ENCODE assay signal across 7 cellular contexts in the genomic region with DNA sequence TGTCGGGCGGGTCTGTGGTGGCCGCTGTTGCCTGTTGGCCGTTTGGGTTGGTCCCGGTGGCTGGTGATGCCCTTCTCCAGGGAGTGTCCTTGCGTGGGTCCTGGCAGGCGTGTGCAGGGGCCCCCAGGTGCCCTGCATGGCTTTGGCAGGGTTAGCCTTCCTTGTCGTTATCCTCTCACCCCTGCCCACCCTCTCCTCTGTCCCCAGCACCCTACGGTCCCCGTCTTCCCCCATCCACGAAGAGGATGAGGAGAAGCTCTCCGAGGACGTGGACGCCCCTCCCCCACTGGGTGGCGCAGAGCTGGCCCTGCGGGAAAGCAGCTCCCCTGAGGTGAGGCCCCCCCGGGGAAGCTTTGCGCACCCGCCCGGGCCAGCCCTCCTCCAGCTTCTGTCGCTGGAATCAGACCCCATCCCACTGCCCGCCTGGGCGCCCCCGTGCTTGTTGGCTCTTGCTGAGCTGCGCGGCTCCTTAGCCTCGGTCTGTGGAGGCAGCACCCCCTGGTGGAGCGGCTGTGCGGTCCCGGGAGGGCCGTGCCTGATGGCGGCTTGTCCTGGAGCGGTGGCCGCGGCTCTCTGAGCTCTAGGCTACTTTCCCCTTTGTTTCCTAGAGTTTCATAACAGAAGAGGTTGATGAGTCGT. TPM values are rescaled to one million over a fixed set of nuclear protein-coding genes. Genes with fewer than 3 reads are reported as not detected.
DNase-seq lines count a peak whose midpoint lies in the region; ATAC-seq, FAIRE-seq and TF ChIP-seq lines count a peak whose summit lies in the region.

No MANE protein-coding gene starts in this region.

- peak overlapping the region; percentile 2 for H2BK12ac ChIP-seq in neuronal stem cell (ENCODE audit: low read length)

- H2BK15ac ChIP-seq in neuronal stem cell (ENCODE audit: low read length) = no peak overlapping the region

- intact Hi-C loops in dorsolateral prefrontal cortex (cut with DNase I) = loop anchor here in 1 of 2 donors (2.0 to 10.0 kb wide), 2 partner anchors 58 to 168 kb away; a partner anchor contains a TSS

- H2BK120ac ChIP-seq in neuronal stem cell (ENCODE audit: low read depth, low read length) = no peak overlapping the region

- peaks cover 6% of the 10 kb centered on the region for H3K79me1 ChIP-seq in neuronal stem cell (ENCODE audit: low read depth, low read length)

- H4K8ac ChIP-seq in neuronal stem cell (ENCODE audit: low read depth, low read length) = no peak overlapping the region

- no peaks in the 10 kb centered on the region for H3K27me3 ChIP-seq in H7 (ENCODE audit: control insufficient read depth, insufficient read depth, low read length)
- H3K27me3 ChIP-seq in dorsolateral prefrontal cortex = no peaks in the 10 kb centered on the region
- no peaks in the 10 kb centered on the region for H3K27me3 ChIP-seq in neuronal stem cell (ENCODE audit: control insufficient read depth in 3 of 3, insufficient read depth in 3 of 3, low read depth in 1 of 3, low read length in 3 of 3)

- DNase-seq in H7 = peak; percentile 97
- DNase-seq in RCC 7860 (ENCODE audit: low spot score) = peak; percentile 39
- peak in 8 of 10 donors; percentile 59 to 77 (median 68) for DNase-seq in dorsolateral prefrontal cortex
- DNase-seq in neuronal stem cell (ENCODE audit: low spot score) = no peak
- no peak for DNase-seq in OCI-M2 (lab: John Stamatoyannopoulos, UW; ENCODE audit: unreplicated experiment)

- peak in 55 of 56 donors; percentile 21 to 83 (median 70) for TF ChIP-seq CTCF in dorsolateral prefrontal cortex (IDR thresholded peaks at IDR 0.05 in 54 of 56, conservative IDR thresholded peaks at IDR 0.05 in 2 of 56; ENCODE audit: low read depth in 1 of 56, partially characterized antibody in 56 of 56)

- H3K4ac ChIP-seq in neuronal stem cell (ENCODE audit: low read length) = no peak overlapping the region

- no peaks in the 10 kb centered on the region for H3K9me3 ChIP-seq in neuronal stem cell (replicated peaks in 1 of 2; ENCODE audit: control insufficient read depth in 2 of 2, insufficient read depth in 1 of 2, low read depth in 1 of 2, low read length in 2 of 2)

- no peak for FAIRE-seq in RCC 7860 (lab: Jason Lieb, UNC)

- H2BK5ac ChIP-seq in neuronal stem cell (ENCODE audit: low read length) = no peak overlapping the region

- H3K23ac ChIP-seq in neuronal stem cell (ENCODE audit: low read depth, low read length, poor library complexity) = peak overlapping the region; percentile 31

- H3K9ac ChIP-seq in neuronal stem cell (ENCODE audit: low read depth, low read length, poor library complexity) = no peak overlapping the region

- no peak for ATAC-seq in GM18517 (IDR thresholded peaks at IDR 0.05; ENCODE audit: unreplicated experiment)
- no peak for ATAC-seq in GM21576 (IDR thresholded peaks at IDR 0.05; ENCODE audit: unreplicated experiment)

- H3K4me2 ChIP-seq in neuronal stem cell (ENCODE audit: insufficient read depth, low read length, poor library complexity, severe bottlenecking) = no peak overlapping the region

- H2AK5ac ChIP-seq in neuronal stem cell (ENCODE audit: low read depth, low read length) = peak overlapping the region; percentile 9

- H2AFZ ChIP-seq in neuronal stem cell (ENCODE audit: low read length) = no peak overlapping the region

- H3K4me3 ChIP-seq in H7 (ENCODE audit: insufficient read depth, low read depth, low read length) (no peak overlapping the region), dorsolateral prefrontal cortex (peak overlapping the region in 36 of 59 donors; percentile 0 to 46 (median 24)), neuronal stem cell (ENCODE audit: low read length in 2 of 2) (no peak overlapping the region)

- H4K91ac ChIP-seq in neuronal stem cell (ENCODE audit: low read depth, low read length, poor library complexity) = no peak overlapping the region

- H3K27ac ChIP-seq in dorsolateral prefrontal cortex (peak overlapping the region in 53 of 59 donors; percentile 3 to 88 (median 58)), neuronal stem cell (replicated peaks; ENCODE audit: low read length) (no peak overlapping the region)

- peaks cover 7% of the 10 kb centered on the region for H3K36me3 ChIP-seq in H7 (replicated peaks; ENCODE audit: control insufficient read depth, insufficient read depth, low read length)
- H3K36me3 ChIP-seq in neuronal stem cell (replicated peaks in 1 of 2; ENCODE audit: control insufficient read depth in 2 of 2, insufficient read depth in 2 of 2, low read length in 2 of 2) = peaks cover 19 to 87% of the 10 kb centered on the region in 2 donors

- peak overlapping the region; percentile 13 for H3K18ac ChIP-seq in neuronal stem cell (ENCODE audit: low read length)

- H3K14ac ChIP-seq in neuronal stem cell (ENCODE audit: low read length) = no peak overlapping the region

- no CpG with 5 or more reads among the region's 36 CpGs for WGBS in neuronal stem cell (ENCODE audit: extremely low coverage in 2 of 2, insufficient read length in 2 of 2, insufficient replicate concordance in 1 of 2), 2 donors

- H3K4me1 ChIP-seq in neuronal stem cell (ENCODE audit: control insufficient read depth in 2 of 2, insufficient read depth in 1 of 2, low read depth in 1 of 2, low read length in 2 of 2) = no peaks in the 10 kb centered on the region

RNA-seq across cellular contexts. Expression of a gene that starts 10.6 kb away (rescaled TPM):
- 43.9 and 50.5 TPM in 2 replicates for total RNA-seq in H7 (2014; rRNA removed; shearing (Covaris generic))
- 10 to 100 TPM; 29.9 to 65.8 (median 39.8) TPM for total RNA-seq in dorsolateral prefrontal cortex
- polyA plus RNA-seq in neuronal stem cell (2013, experiment 1 of 2) = 24.6 TPM
- polyA plus RNA-seq in neuronal stem cell (2013, experiment 2 of 2) = 25.4 TPM

RNA-seq across cellular contexts. Expression of a gene that starts 51.3 kb away (rescaled TPM):
- 19.5 and 21.8 TPM in 2 replicates for total RNA-seq in H7 (2014; rRNA removed; shearing (Covaris generic))
- 10 to 100 TPM; 28.1 to 66.1 (median 44.0) TPM for total RNA-seq in dorsolateral prefrontal cortex
- polyA plus RNA-seq in neuronal stem cell (2013, experiment 1 of 2) = 10.9 TPM
- polyA plus RNA-seq in neuronal stem cell (2013, experiment 2 of 2) = 11.0 TPM

RNA-seq across cellular contexts. Expression of a gene that starts 51.6 kb away (rescaled TPM):
- total RNA-seq in H7 (2014; rRNA removed; shearing (Covaris generic)) = 1.1 TPM in 1 of 2 replicates, not detected in the other
- 1 to 10 TPM in 92 of 120 experiments, under 1 TPM in 28; 0.23 to 4.7 (median 1.5) TPM for total RNA-seq in dorsolateral prefrontal cortex
- 0.29 TPM for polyA plus RNA-seq in neuronal stem cell (2013, experiment 1 of 2)
- 0.17 TPM for polyA plus RNA-seq in neuronal stem cell (2013, experiment 2 of 2)

RNA-seq across cellular contexts. Expression of a gene that starts 58.1 kb away (rescaled TPM):
- 35.6 and 42.8 TPM in 2 replicates for total RNA-seq in H7 (2014; rRNA removed; shearing (Covaris generic))
- total RNA-seq in dorsolateral prefrontal cortex = 100 to 1,000 TPM in 117 of 120 experiments, 10 to 100 TPM in 3; 92.0 to 167 (median 124) TPM
- polyA plus RNA-seq in neuronal stem cell (2013, experiment 1 of 2) = 48.7 TPM
- polyA plus RNA-seq in neuronal stem cell (2013, experiment 2 of 2) = 51.0 TPM

Comparison
In these comparisons a context has a peak if more than half of its experiments do, and no peak if none do; other contexts are left out.
1. DNase-seq: peak in H7 (single experiment), RCC 7860 (single experiment) and dorsolateral prefrontal cortex (8 of 10); none in neuronal stem cell (single experiment) and OCI-M2 (single experiment).
2. H3K4me3 ChIP-seq: peak in dorsolateral prefrontal cortex (36 of 59); none in H7 (single experiment) and neuronal stem cell (0 of 2).